Comparison of ENCODE assay signal across 8 cellular contexts in the genomic region with DNA sequence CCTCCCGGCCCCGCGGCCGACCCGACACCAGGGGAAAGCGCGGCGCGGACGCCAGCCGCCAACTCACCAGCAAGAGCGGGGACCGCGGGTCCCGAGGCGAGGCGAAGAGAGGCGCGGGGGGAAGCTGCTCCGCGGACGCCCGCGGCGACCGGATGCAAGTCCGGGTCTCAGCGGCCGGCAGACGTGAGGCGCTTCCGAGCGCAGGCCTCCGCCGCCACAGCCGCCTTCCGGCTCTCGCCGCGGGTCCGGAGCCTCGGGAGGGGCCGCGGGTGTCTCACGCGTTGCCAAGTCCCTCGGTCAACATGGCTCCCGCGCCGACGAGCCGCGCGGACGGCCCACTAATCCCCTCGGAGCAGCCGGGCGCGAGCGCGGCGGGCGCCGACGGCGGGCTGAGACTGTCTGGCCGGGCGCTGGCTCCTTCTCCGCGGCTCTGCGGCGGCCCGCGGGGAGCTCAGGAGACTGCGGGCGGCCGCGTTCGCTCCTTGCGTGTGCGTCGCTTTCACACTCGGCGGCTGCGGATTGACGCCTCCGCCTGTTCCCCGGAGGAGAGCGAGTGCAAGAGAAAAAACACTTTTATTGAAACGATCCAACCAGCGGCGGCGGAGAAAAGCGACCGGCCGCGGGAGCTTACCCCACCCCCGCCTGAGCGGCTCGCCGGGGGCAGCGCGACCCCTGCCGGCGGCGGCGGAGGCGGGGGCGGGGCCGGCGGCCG. TPM values are rescaled to one million over a fixed set of nuclear protein-coding genes. Genes with fewer than 3 reads are reported as not detected.
A peak's percentile ranks its signal among the peaks of the same experiment; 100 is the strongest.
DNase-seq lines count a peak whose midpoint lies in the region; ATAC-seq and TF ChIP-seq lines count a peak whose summit lies in the region.

Gene CDK17 (minus strand): TSS at position 521 of the 712 bp plus-strand sequence. CDS start 65,603 bp downstream, outside the sequence.

- H3K4me3 Mint-ChIP-seq in central memory CD8-positive, alpha-beta T cell = peak within 1 kb of the TSS; percentile 89

- no peaks in the 10 kb centered on the region for H3K9me3 Mint-ChIP-seq in central memory CD8-positive, alpha-beta T cell

- ATAC-seq in GM19023 (IDR thresholded peaks at IDR 0.05; ENCODE audit: unreplicated experiment) (peak; percentile 58), HG03280 (IDR thresholded peaks at IDR 0.05; ENCODE audit: unreplicated experiment) (peak; percentile 50)
- peak; percentile 70 to 71 for ATAC-seq in activated CD4-positive, CD25-positive, alpha-beta regulatory T cell treated with anti-CD3 and anti-CD28 coated beads, Interleukin-2, amount 50 U/mL, for 24 hours
- peak; percentile 59 for ATAC-seq in central memory CD8-positive, alpha-beta T cell (replicated peaks; ENCODE audit: extremely low read depth, poor library complexity, severe bottlenecking)

- TF ChIP-seq CTCF in AG09319 (IDR thresholded peaks at IDR 0.05; ENCODE audit: low read depth, low read length) = peak; percentile 22
- no peak for TF ChIP-seq CTCF in kidney epithelial cell (IDR thresholded peaks at IDR 0.05; ENCODE audit: insufficient read depth, low read length, poor library complexity, severe bottlenecking)

- no peaks in the 10 kb centered on the region for H3K27me3 Mint-ChIP-seq in central memory CD8-positive, alpha-beta T cell

- H3K4me3 ChIP-seq in kidney epithelial cell (ENCODE audit: low read depth, low read length) = peak within 1 kb of the TSS; percentile 95

- no peaks in the 10 kb centered on the region for H3K36me3 ChIP-seq in kidney epithelial cell (ENCODE audit: control insufficient read depth, insufficient read depth, low read length)

- peaks cover 47% of the 10 kb centered on the region for H3K4me1 Mint-ChIP-seq in central memory CD8-positive, alpha-beta T cell

- peaks cover 34% of the 10 kb centered on the region for H3K36me3 Mint-ChIP-seq in central memory CD8-positive, alpha-beta T cell (ENCODE audit: insufficient read depth)

- peak within 1 kb of the TSS; percentile 95 for H3K27ac Mint-ChIP-seq in central memory CD8-positive, alpha-beta T cell (ENCODE audit: low read depth)

- DNase-seq in AG09319 (ENCODE audit: extremely low read depth, low read depth) = peak; percentile 61
- DNase-seq in NCI-H345 (lab: John Stamatoyannopoulos, UW) = peak; percentile 82
- peak; percentile 67 to 84 for DNase-seq in central memory CD8-positive, alpha-beta T cell (ENCODE audit: low spot score in 2 of 2)
- DNase-seq in kidney epithelial cell (ENCODE audit: low read depth) = no peak
- peak; percentile 88 for DNase-seq in stimulated activated CD4-positive, alpha-beta T cell treated with anti-CD3 and anti-CD28 coated beads, Interleukin-15, amount 100 ng/mL, for 24 hours

- no peaks in the 10 kb centered on the region for H3K27me3 ChIP-seq in kidney epithelial cell (ENCODE audit: control insufficient read depth, insufficient read depth, low read length)

RNA-seq across cellular contexts. Expression of gene CDK17, which starts in this region (rescaled TPM):
- total RNA-seq in kidney epithelial cell = 46.4 and 51.8 TPM in 2 replicates
